In the genomic region with DNA sequence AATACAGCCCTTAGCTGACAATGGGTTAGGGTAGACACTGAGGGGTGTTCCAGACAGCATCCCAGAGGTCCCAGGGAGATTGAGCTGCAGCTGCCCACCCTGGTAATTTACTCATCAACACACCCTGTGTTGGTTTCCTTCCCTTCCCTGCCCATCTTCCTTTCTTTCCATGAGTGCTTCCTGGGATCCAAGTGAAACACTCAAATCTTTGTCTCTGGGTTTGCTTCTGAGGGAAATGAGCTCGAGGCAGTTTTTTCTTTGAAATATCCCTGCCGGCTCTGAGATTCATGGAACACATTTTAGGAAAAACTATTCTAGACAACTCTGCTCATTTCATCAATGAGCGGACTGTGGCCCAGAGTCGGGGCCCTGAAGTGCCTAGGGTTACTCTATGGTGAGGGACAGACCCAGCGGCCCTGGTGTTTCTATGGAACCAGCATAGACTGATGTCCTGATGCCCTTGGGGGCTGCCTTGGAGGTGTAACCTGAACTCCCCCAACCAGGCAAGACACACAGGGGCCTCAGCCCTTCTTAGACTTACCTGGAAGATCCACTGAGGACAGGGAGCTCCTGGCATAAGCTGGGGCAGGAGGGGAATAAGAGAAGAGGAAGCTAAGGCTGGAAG, we compare ENCODE assay signal across 19 cellular contexts. TPM values are rescaled to one million over a fixed set of nuclear protein-coding genes. Genes with fewer than 3 reads are reported as not detected.
DNase-seq lines count a peak whose midpoint lies in the region; ATAC-seq, FAIRE-seq and TF ChIP-seq lines count a peak whose summit lies in the region.
"Had no signal": no experiment of that assay in that cellular context is flagged by ENCODE, and none has a peak within 500 bp of the region (broad histone marks: within the 10 kb centered on the region; RNA-seq: fewer than 3 reads in every experiment).

No MANE protein-coding gene starts in this region.

- H3K79me1 ChIP-seq in IMR-90 (ENCODE audit: low read depth in 1 of 2, low read length in 2 of 2): no peaks in the 10 kb centered on the region; a peak in 1 of 4 replicates

- peaks cover under 1% of the 10 kb centered on the region; the same call in 1 of the 2 replicates for H3K9me3 ChIP-seq in IMR-90 (ENCODE audit: control insufficient read depth, insufficient read depth, low read length)
- no peaks in the 10 kb centered on the region for H3K9me3 ChIP-seq in endothelial cell of umbilical vein (replicated peaks; ENCODE audit: control insufficient read depth, insufficient read depth, low read length)
- no peaks in the 10 kb centered on the region for H3K9me3 ChIP-seq in osteoblast (ENCODE audit: low read depth, low read length)
- H3K9me3 ChIP-seq: Caco-2, SK-N-SH had no signal

- H3K23ac ChIP-seq in IMR-90 (ENCODE audit: low read depth, low read length): 0 out of 2 replicates have a peak overlapping the region, but pooled peaks have one; percentile 64

- no peaks in the 10 kb centered on the region for H3K79me2 ChIP-seq in endothelial cell of umbilical vein (ENCODE audit: control insufficient read depth, insufficient read depth, low read length)
- H3K79me2 ChIP-seq in osteoblast (ENCODE audit: insufficient read depth, low read length): no peaks in the 10 kb centered on the region

- peak overlapping the region; percentile 44 for H3K14ac ChIP-seq in IMR-90 (replicated peaks; ENCODE audit: low read depth, low read length)

- peaks cover 8% of the 10 kb centered on the region for H3K9me1 ChIP-seq in IMR-90 (ENCODE audit: insufficient read depth, low read length)
- H3K9me1 ChIP-seq in endothelial cell of umbilical vein (replicated peaks; ENCODE audit: control insufficient read depth, extremely low read depth, insufficient read depth, low read length): no peaks in the 10 kb centered on the region

- no peak for DNase-seq in IMR-90
- no peak for DNase-seq in endothelial cell of umbilical vein (ENCODE audit: low read depth, low spot score)
- no peak for DNase-seq in osteoblast (ENCODE audit: insufficient read length, low spot score, missing footprints)
- no peak for DNase-seq in A172 (ENCODE audit: low spot score)
- DNase-seq in GM03348 (ENCODE audit: low spot score): no peak
- no peak for DNase-seq in Ammon's horn (ENCODE audit: low spot score)
- no peak for DNase-seq in DMS 273 (lab: John Stamatoyannopoulos, UW; ENCODE audit: unreplicated experiment)
- DNase-seq: Caco-2, GM23248, KBM-7, NCI-H1048, NCI-H146, NCI-H226, NCI-H526 treated with DMSO at 0.1 percent for 48 hours, SK-N-SH had no signal

- peak overlapping the region; percentile 9 to 44; a peak in 2 of 4 replicates for H4K8ac ChIP-seq in IMR-90 (ENCODE audit: low read depth in 2 of 2, low read length in 2 of 2)

- no peak for TF ChIP-seq RAD21 in IMR-90 (IDR thresholded peaks at IDR 0.05; ENCODE audit: low read length)

- no peaks in the 10 kb centered on the region for H4K20me1 ChIP-seq in IMR-90 (ENCODE audit: insufficient read depth, low read length)
- H4K20me1 ChIP-seq in endothelial cell of umbilical vein (replicated peaks; ENCODE audit: control insufficient read depth, extremely low read depth, insufficient read depth, low read length): no peaks in the 10 kb centered on the region
- no peaks in the 10 kb centered on the region for H4K20me1 ChIP-seq in osteoblast (ENCODE audit: insufficient read depth, low read length)

- H2AK9ac ChIP-seq in IMR-90 (replicated peaks; ENCODE audit: low read depth, low read length, poor library complexity): no peak overlapping the region

- peak overlapping the region; percentile 59; the same call in 1 of the 2 replicates for H4K91ac ChIP-seq in IMR-90 (ENCODE audit: insufficient read depth, low read depth, low read length)

- no peak overlapping the region for H3K9ac ChIP-seq in IMR-90 (ENCODE audit: low read depth, low read length)
- H3K9ac ChIP-seq in endothelial cell of umbilical vein (replicated peaks; ENCODE audit: extremely low read depth, insufficient read depth, low read length): no peak overlapping the region
- H3K9ac ChIP-seq: GM23248, SK-N-SH had no signal

- H3K4me2 ChIP-seq in IMR-90 (ENCODE audit: low read depth, low read length) (no peak overlapping the region), endothelial cell of umbilical vein (ENCODE audit: insufficient read depth, low read length) (no peak overlapping the region), osteoblast (ENCODE audit: insufficient read depth, low read length) (no peak overlapping the region)
- H3K4me2 ChIP-seq: SK-N-SH had no signal

- peak overlapping the region; percentile 85; the same call in 1 of the 3 replicates for H2BK15ac ChIP-seq in IMR-90 (ENCODE audit: low read depth, low read length)

- in situ Hi-C loops in IMR-90 (cut with MboI; ENCODE audit: low sequenced_read_pairs): no loop called here

- TF ChIP-seq POLR2A in IMR-90 (IDR thresholded peaks at IDR 0.05; ENCODE audit: low read depth, low read length) (no peak), endothelial cell of umbilical vein (IDR thresholded peaks at IDR 0.05; ENCODE audit: low read depth, low read length) (no peak)

- no peak overlapping the region for H3K56ac ChIP-seq in IMR-90 (ENCODE audit: extremely low read depth, insufficient read depth, low read length)

- FAIRE-seq in endothelial cell of umbilical vein (lab: Jason Lieb, UNC): no peak
- FAIRE-seq: GM12891 had no signal

- H3K36me3 ChIP-seq in IMR-90 (ENCODE audit: control insufficient read depth, insufficient read depth, low read length) (no peaks in the 10 kb centered on the region), endothelial cell of umbilical vein (ENCODE audit: control insufficient read depth in 2 of 2, extremely low read depth in 1 of 2, insufficient read depth in 2 of 2, low read length in 2 of 2) (no peaks in the 10 kb centered on the region), osteoblast (ENCODE audit: insufficient read depth, low read length) (no peaks in the 10 kb centered on the region)

- intact Hi-C loops in IMR-90 (cut with micrococcal nuclease): loop anchor here (5.0 kb wide), 1 partner anchor 61 kb away; a partner anchor contains a TSS
- intact Hi-C loops in endothelial cell of umbilical vein (cut with micrococcal nuclease): no loop called here

- no peak for ATAC-seq in IMR-90 (ENCODE audit: low read depth)

- dilution Hi-C loops in IMR-90 (cut with HindIII; ENCODE audit: low sequenced_read_pairs, unreplicated experiment) (no loop called here), endothelial cell of umbilical vein (cut with MboI; ENCODE audit: extremely low pct_ligation_motif_present, low sequenced_read_pairs) (no loop called here)

- no peak overlapping the region for H3K4me3 ChIP-seq in IMR-90 (ENCODE audit: insufficient read depth, low read depth, low read length)
- no peak overlapping the region for H3K4me3 ChIP-seq in endothelial cell of umbilical vein (replicated peaks in 1 of 3; ENCODE audit: insufficient read depth in 1 of 3, low read depth in 1 of 3, low read length in 3 of 3)
- H3K4me3 ChIP-seq in osteoblast (ENCODE audit: insufficient read depth, low read length): no peak overlapping the region
- H3K4me3 ChIP-seq: GM23248 had no signal

- POLR2A ChIA-PET in IMR-90 (lab: Charles Lee; ENCODE audit: unreplicated experiment) (no interaction called here), endothelial cell of umbilical vein (lab: Charles Lee) (interaction anchor here (0.5 to 1.3 kb wide), 2 partner anchors 9 to 10 kb away, joined by 3 to 6 read pairs; no protein-coding TSS in a partner anchor)

- H3K18ac ChIP-seq in IMR-90 (ENCODE audit: low read depth, low read length): no peak overlapping the region; the same call in 1 of the 2 replicates

- H4K5ac ChIP-seq in IMR-90 (ENCODE audit: low read depth, low read length): no peak overlapping the region; the same call in 1 of the 2 replicates

- H2BK20ac ChIP-seq in IMR-90 (ENCODE audit: low read depth, low read length): peak overlapping the region; percentile 61; the same call in 1 of the 2 replicates

- WGBS in IMR-90 (ENCODE audit: extremely low coverage in 2 of 2, insufficient read length in 1 of 2), 2 experiments: no CpG with 5 or more reads among the region's 5 CpGs

- CTCF ChIA-PET in IMR-90 (lab: Yijun Ruan, JAX) (no interaction called here), endothelial cell of umbilical vein (lab: Charles Lee) (interaction anchor here (0.8 to 4.2 kb wide), 3 partner anchors 9 to 41 kb away, joined by 3 to 36 read pairs (median 3); no protein-coding TSS in a partner anchor)

- H2AFZ ChIP-seq in IMR-90 (replicated peaks; ENCODE audit: low read length, poor library complexity) (peak overlapping the region; percentile 65), endothelial cell of umbilical vein (ENCODE audit: low read depth, low read length) (no peak overlapping the region), osteoblast (ENCODE audit: low read length) (no peak overlapping the region)
- H2AFZ ChIP-seq: GM23248 had no signal

- H2AK5ac ChIP-seq in IMR-90 (ENCODE audit: low read depth, low read length): peak overlapping the region; percentile 91

- no peak overlapping the region for H2BK5ac ChIP-seq in IMR-90 (ENCODE audit: low read depth, low read length, poor library complexity, severe bottlenecking)

- H2BK120ac ChIP-seq in IMR-90 (ENCODE audit: low read depth, low read length): peak overlapping the region; percentile 76

- TF ChIP-seq CTCF in IMR-90 (conservative IDR thresholded peaks at IDR 0.05; ENCODE audit: low read depth, low read length): no peak
- no peak for TF ChIP-seq CTCF in endothelial cell of umbilical vein (IDR thresholded peaks at IDR 0.05; ENCODE audit: extremely low read depth in 1 of 2, insufficient read depth in 1 of 2, low read depth in 1 of 2, low read length in 2 of 2)
- TF ChIP-seq CTCF in osteoblast (IDR thresholded peaks at IDR 0.05; ENCODE audit: extremely low read depth, low read depth, low read length): no peak

- peak overlapping the region; percentile 60; the same call in 1 of the 2 replicates for H3K4ac ChIP-seq in IMR-90 (ENCODE audit: low read depth, low read length)

- H3K27ac ChIP-seq in IMR-90 (ENCODE audit: insufficient read depth, low read length): no peak overlapping the region
- H3K27ac ChIP-seq in endothelial cell of umbilical vein (ENCODE audit: insufficient read depth, low read depth, low read length): peak overlapping the region; percentile 4
- peak overlapping the region; percentile 79 for H3K27ac ChIP-seq in osteoblast (ENCODE audit: low read depth, low read length)
- H3K27ac ChIP-seq: C4-2B, HL-60 had no signal

- peaks cover 5% of the 10 kb centered on the region for H3K4me1 ChIP-seq in IMR-90 (ENCODE audit: control insufficient read depth, insufficient read depth, low read length)
- H3K4me1 ChIP-seq in endothelial cell of umbilical vein (ENCODE audit: control insufficient read depth, extremely low read depth, insufficient read depth, low read length): peaks cover 29% of the 10 kb centered on the region
- H3K4me1 ChIP-seq in osteoblast (ENCODE audit: insufficient read depth, low read length): peaks cover 20% of the 10 kb centered on the region

- BruUV-seq in IMR-90 (replicated peaks; lab: Mats Ljungman, UMichigan) (no TSS peak), endothelial cell of umbilical vein (replicated peaks; lab: Mats Ljungman, UMichigan) (no TSS peak)

- H3K27me3 ChIP-seq in IMR-90 (ENCODE audit: control insufficient read depth, insufficient read depth, low read length): no peaks in the 10 kb centered on the region; the same call in 1 of the 2 replicates
- H3K27me3 ChIP-seq in endothelial cell of umbilical vein (ENCODE audit: control insufficient read depth in 2 of 2, insufficient read depth in 2 of 2, low read length in 2 of 2): no peaks in the 10 kb centered on the region
- H3K27me3 ChIP-seq in osteoblast (ENCODE audit: insufficient read depth, low read length): no peaks in the 10 kb centered on the region

RNA-seq across cellular contexts. Expression of a gene that starts 14.9 kb away (rescaled TPM):
- total RNA-seq in IMR-90 (2012; rRNA removed): 22.8 TPM in 2 replicates
- polyA plus RNA-seq in IMR-90 (2012; rRNA removed): 16.5 and 23.1 TPM in 2 replicates
- 22.5 and 41.4 TPM in 2 replicates for polyA plus RNA-seq in IMR-90 (2012; cell fraction: cytosol; rRNA removed)
- 80.9 and 92.7 TPM in 2 replicates for polyA plus RNA-seq in IMR-90 (2012; cell fraction: nucleus; rRNA removed; ENCODE audit: low replicate concordance)
- total RNA-seq in endothelial cell of umbilical vein: 13.2 and 14.9 TPM in 2 replicates
- polyA plus RNA-seq in endothelial cell of umbilical vein: 26.5 and 33.7 TPM in 2 replicates
- 27.3 and 34.2 TPM in 2 replicates for polyA plus RNA-seq in endothelial cell of umbilical vein (2011; cell fraction: cytosol; rRNA removed)
- 74.3 and 77.1 TPM in 2 replicates for polyA plus RNA-seq in endothelial cell of umbilical vein (2011; cell fraction: nucleus; rRNA removed)
- 18.2 and 22.1 TPM in 2 replicates for polyA plus RNA-seq in endothelial cell of umbilical vein (2012)
- 30.1 and 41.8 TPM in 2 replicates for polyA minus RNA-seq in endothelial cell of umbilical vein
- 11.6 TPM for polyA minus RNA-seq in endothelial cell of umbilical vein (2011; cell fraction: cytosol; rRNA and poly(A)+ RNA removed)
- 46.5 and 58.1 TPM in 2 replicates for polyA minus RNA-seq in endothelial cell of umbilical vein (2011; cell fraction: nucleus; rRNA and poly(A)+ RNA removed)
- 5.8 and 8.0 TPM in 2 replicates for total RNA-seq in osteoblast
- total RNA-seq in A172 (2014; rRNA removed; shearing (Covaris generic)): 19.7 and 22.4 TPM in 2 replicates

RNA-seq across cellular contexts. Expression of a gene that starts 24.1 kb away (rescaled TPM):
- under 0.01 TPM in 2 replicates for total RNA-seq in IMR-90 (2012; rRNA removed)
- polyA plus RNA-seq in IMR-90 (2012; rRNA removed): 0.03 and 0.07 TPM in 2 replicates
- polyA plus RNA-seq in IMR-90 (2012; cell fraction: cytosol; rRNA removed): 0.04 TPM in 2 replicates
- 0.15 and 0.25 TPM in 2 replicates for polyA plus RNA-seq in IMR-90 (2012; cell fraction: nucleus; rRNA removed; ENCODE audit: low replicate concordance)
- total RNA-seq in endothelial cell of umbilical vein: not detected in 2 replicates
- not detected in 2 replicates for polyA plus RNA-seq in endothelial cell of umbilical vein
- not detected in 2 replicates for polyA plus RNA-seq in endothelial cell of umbilical vein (2011; cell fraction: cytosol; rRNA removed)
- not detected in 2 replicates for polyA plus RNA-seq in endothelial cell of umbilical vein (2011; cell fraction: nucleus; rRNA removed)
- not detected in 2 replicates for polyA plus RNA-seq in endothelial cell of umbilical vein (2012)
- polyA minus RNA-seq in endothelial cell of umbilical vein: not detected in 2 replicates
- polyA minus RNA-seq in endothelial cell of umbilical vein (2011; cell fraction: cytosol; rRNA and poly(A)+ RNA removed): not detected
- not detected in 2 replicates for polyA minus RNA-seq in endothelial cell of umbilical vein (2011; cell fraction: nucleus; rRNA and poly(A)+ RNA removed)
- total RNA-seq in osteoblast: under 0.01 TPM in 2 replicates
- not detected in 2 replicates for total RNA-seq in A172 (2014; rRNA removed; shearing (Covaris generic))
- total RNA-seq: Caco-2, G401, GM23248 had no signal
- polyA plus RNA-seq: GM23248, SK-N-SH had no signal
